In the genomic region with DNA sequence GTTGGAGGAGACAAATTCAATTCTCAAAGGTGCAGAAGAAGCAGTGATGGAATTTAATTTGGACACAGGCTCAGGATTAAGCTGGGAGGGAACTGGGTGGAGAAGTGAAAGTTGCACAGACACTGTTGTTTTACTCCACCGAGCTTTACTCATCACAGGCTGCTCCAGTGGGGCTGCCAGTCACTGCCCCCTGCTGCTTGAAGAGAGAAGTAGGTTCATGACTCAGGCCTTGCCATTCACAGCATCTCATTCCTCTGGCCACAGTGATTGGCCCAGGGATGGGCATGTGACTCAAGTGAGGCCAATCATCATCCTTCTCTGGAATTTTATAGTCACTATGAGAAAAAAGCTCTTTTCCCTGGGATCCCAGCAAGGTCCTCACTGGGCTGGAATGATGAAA, we compare ENCODE assay signal across 8 cellular contexts. TPM values are rescaled to one million over a fixed set of nuclear protein-coding genes. Genes with fewer than 3 reads are reported as not detected.
DNase-seq lines count a peak whose midpoint lies in the region; ATAC-seq and TF ChIP-seq lines count a peak whose summit lies in the region.

No MANE protein-coding gene starts in this region.

- BruUV-seq in PC-9 (replicated peaks; lab: Mats Ljungman, UMichigan), result no TSS peak

- no peaks in the 10 kb centered on the region for H3F3A ChIP-seq in PC-9 (ENCODE audit: insufficient read depth, low read depth)

- no peak overlapping the region for H3K4me3 Mint-ChIP-seq in activated naive CD4-positive, alpha-beta T cell treated with anti-CD3 and anti-CD28 coated beads, Interleukin-2, amount 10 ng/mL, durations not matched to agents 7 days and 5 days
- no peak overlapping the region for H3K4me3 Mint-ChIP-seq in memory B cell

- H3K4me3 ChIP-seq in PC-9 (no peak overlapping the region), lower leg skin (ENCODE audit: low read depth, poor library complexity, severe bottlenecking) (no peak overlapping the region)

- peak; percentile 60 for TF ChIP-seq CTCF in 22Rv1 (IDR thresholded peaks at IDR 0.05)
- TF ChIP-seq CTCF in GM13976 (IDR thresholded peaks at IDR 0.05; ENCODE audit: borderline replicate concordance, control extremely low read depth, extremely low read depth, insufficient read depth, missing control alignments), result peak; percentile 31
- TF ChIP-seq CTCF in PC-9 (conservative IDR thresholded peaks at IDR 0.05), result 0 out of 2 replicates have a peak, but pooled peaks have one; percentile 22
- TF ChIP-seq CTCF in lower leg skin (IDR thresholded peaks at IDR 0.05), result no peak

- CTCF ChIA-PET in PC-9 (lab: Charles Lee), result no interaction called here
- CTCF ChIA-PET in activated naive CD4-positive, alpha-beta T cell treated with anti-CD3 and anti-CD28 coated beads, Interleukin-2, amount 10 ng/mL, durations not matched to agents 7 days and 5 days (lab: Charles Lee), result interaction anchor here (0.6 to 6.7 kb wide), 18 partner anchors 9 to 498 kb away, joined by 3 to 27 read pairs (median 4); a partner anchor contains a TSS

- peaks cover 4% of the 10 kb centered on the region for H3K36me3 Mint-ChIP-seq in activated naive CD4-positive, alpha-beta T cell treated with anti-CD3 and anti-CD28 coated beads, Interleukin-2, amount 10 ng/mL, durations not matched to agents 7 days and 5 days
- H3K36me3 Mint-ChIP-seq in memory B cell, result no peaks in the 10 kb centered on the region

- no peaks in the 10 kb centered on the region; the same call in 1 of the 2 replicates for H4K20me1 ChIP-seq in PC-9 (ENCODE audit: insufficient read depth)

- H2AFZ ChIP-seq in PC-9, result no peak overlapping the region

- no peak overlapping the region for H3K27ac Mint-ChIP-seq in activated naive CD4-positive, alpha-beta T cell treated with anti-CD3 and anti-CD28 coated beads, Interleukin-2, amount 10 ng/mL, durations not matched to agents 7 days and 5 days
- H3K27ac Mint-ChIP-seq in memory B cell, result no peak overlapping the region

- no peaks in the 10 kb centered on the region for H3K9me2 ChIP-seq in PC-9 (ENCODE audit: insufficient read depth)

- POLR2A ChIA-PET in PC-9 (lab: Charles Lee; ENCODE audit: unreplicated experiment), result no interaction called here

- no peaks in the 10 kb centered on the region for H3K9me3 ChIP-seq in PC-9 (ENCODE audit: insufficient read depth, low read depth)

- intact Hi-C loops in PC-9 (cut with micrococcal nuclease; ENCODE audit: unreplicated experiment), result loop anchor here (5.0 kb wide), 1 partner anchor 44 kb away; no protein-coding TSS in a partner anchor
- intact Hi-C loops in lower leg skin (cut with DNase I; ENCODE audit: low total_unique reads), result no loop called here

- no peak for TF ChIP-seq POLR2A in lower leg skin (IDR thresholded peaks at IDR 0.05)

- in situ Hi-C loops in GM13976 (cut with MboI; ENCODE audit: low sequenced_read_pairs, unreplicated experiment), result no loop called here

- peak; percentile 51 for DNase-seq in GM13976 (ENCODE audit: low spot score)
- no peak for DNase-seq in PC-9
- peak; percentile 67 for DNase-seq in activated naive CD4-positive, alpha-beta T cell treated with anti-CD3 and anti-CD28 coated beads, Interleukin-2, amount 10 ng/mL, durations not matched to agents 7 days and 5 days
- DNase-seq in memory B cell (ENCODE audit: low spot score in 2 of 2), result peak; percentile 38 to 68
- DNase-seq in lower leg skin (ENCODE audit: low spot score in 2 of 2), result no peak

- H3K4me2 ChIP-seq in PC-9, result no peak overlapping the region

- no peaks in the 10 kb centered on the region for H3K4me1 Mint-ChIP-seq in activated naive CD4-positive, alpha-beta T cell treated with anti-CD3 and anti-CD28 coated beads, Interleukin-2, amount 10 ng/mL, durations not matched to agents 7 days and 5 days
- peaks cover 13% of the 10 kb centered on the region for H3K4me1 Mint-ChIP-seq in memory B cell

- H3K79me2 ChIP-seq in PC-9 (ENCODE audit: low read depth), result no peaks in the 10 kb centered on the region

- H3K27ac ChIP-seq in 22Rv1 (no peak overlapping the region), PC-9 (no peak overlapping the region)

- peaks cover 15% of the 10 kb centered on the region for H3K4me1 ChIP-seq in PC-9 (replicated peaks; ENCODE audit: insufficient read depth)

- H3K36me3 ChIP-seq in PC-9 (ENCODE audit: low read depth), result no peaks in the 10 kb centered on the region

- peak; percentile 50 for ATAC-seq in HG02870 (IDR thresholded peaks at IDR 0.05; ENCODE audit: unreplicated experiment)
- ATAC-seq in memory B cell (ENCODE audit: low read depth), result peak; percentile 90
- no peak for ATAC-seq in HG03097 (IDR thresholded peaks at IDR 0.05; ENCODE audit: low FRiP score, unreplicated experiment)

- no peaks in the 10 kb centered on the region for H3K27me3 ChIP-seq in PC-9 (ENCODE audit: insufficient read depth, low read depth)

- no peaks in the 10 kb centered on the region for H3K9me3 Mint-ChIP-seq in activated naive CD4-positive, alpha-beta T cell treated with anti-CD3 and anti-CD28 coated beads, Interleukin-2, amount 10 ng/mL, durations not matched to agents 7 days and 5 days
- no peaks in the 10 kb centered on the region for H3K9me3 Mint-ChIP-seq in memory B cell

- 50 to 59% methylated on average over 1 of the region's 1 CpG for WGBS in lower leg skin, 2 donors

- H3K27me3 Mint-ChIP-seq in activated naive CD4-positive, alpha-beta T cell treated with anti-CD3 and anti-CD28 coated beads, Interleukin-2, amount 10 ng/mL, durations not matched to agents 7 days and 5 days, result peaks cover 20% of the 10 kb centered on the region
- H3K27me3 Mint-ChIP-seq in memory B cell, result peaks cover 3% of the 10 kb centered on the region

RNA-seq across cellular contexts. Expression of a gene that starts 11.8 kb away (rescaled TPM):
- total RNA-seq in PC-9 (2021) (2.8 and 3.9 TPM in 2 replicates), lower leg skin (1 to 10 TPM in 3 of 4 donors, under 1 TPM in 1; 0.67 to 4.0 (median 2.2) TPM)

Comparison
In these comparisons a context has a peak if more than half of its experiments do, and no peak if none do; other contexts are left out.
1. CTCF ChIP-seq: peak in 22Rv1 (single experiment), GM13976 (single experiment) and PC-9 (single experiment); none in lower leg skin (0 of 3).
2. DNase-seq: peak in GM13976 (single experiment), activated naive CD4-positive, alpha-beta T cell treated with anti-CD3 and anti-CD28 coated beads, Interleukin-2, amount 10 ng/mL, durations not matched to agents 7 days and 5 days (single experiment) and memory B cell (2 of 2); none in PC-9 (0 of 2) and lower leg skin (0 of 2).